In the genomic region with DNA sequence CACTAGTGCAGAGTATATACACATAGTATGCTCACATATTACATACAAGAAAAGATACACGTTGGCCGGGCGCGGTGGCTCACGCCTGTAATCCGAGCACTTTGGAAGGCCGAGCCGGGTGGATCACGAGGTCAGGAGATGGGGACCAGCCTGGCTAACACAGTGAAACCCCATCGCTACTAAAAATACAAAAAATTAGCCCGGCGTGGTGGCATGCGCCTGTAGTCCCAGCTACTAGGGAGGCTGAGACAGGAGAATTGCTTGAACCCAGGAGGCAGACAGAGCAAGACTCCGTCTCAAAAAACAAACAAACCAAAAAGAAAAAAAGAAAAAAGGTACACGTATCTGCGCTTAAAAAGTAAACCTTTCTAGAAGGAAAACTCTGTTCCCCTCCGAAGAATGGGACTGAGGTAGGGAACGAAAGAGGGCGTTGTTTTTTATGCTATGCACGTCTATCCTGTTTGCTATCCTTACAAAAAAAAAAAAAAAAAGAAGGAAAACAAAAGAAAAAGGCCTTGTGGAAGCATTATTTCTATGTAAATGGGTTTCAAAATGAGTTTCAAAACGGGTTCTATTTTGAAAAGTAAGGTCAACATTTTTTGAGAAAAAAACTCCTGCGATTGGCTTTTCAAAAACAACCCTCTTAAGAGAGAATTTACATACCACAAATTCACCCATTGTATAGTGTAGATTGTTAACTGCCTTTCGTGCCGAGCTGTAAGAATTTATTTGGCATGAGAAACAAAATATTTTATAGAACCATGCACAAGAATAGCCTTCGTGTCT, we compare ENCODE assay signal across 1 cellular context.
TF ChIP-seq lines count a peak whose summit lies in the region.

No MANE protein-coding gene starts in this region.

TF ChIP-seq in K562, 482 proteins besides CTCF, POLR2A, EP300 and RAD21 (continued from another document):
- TF ChIP-seq, protein P1, sequence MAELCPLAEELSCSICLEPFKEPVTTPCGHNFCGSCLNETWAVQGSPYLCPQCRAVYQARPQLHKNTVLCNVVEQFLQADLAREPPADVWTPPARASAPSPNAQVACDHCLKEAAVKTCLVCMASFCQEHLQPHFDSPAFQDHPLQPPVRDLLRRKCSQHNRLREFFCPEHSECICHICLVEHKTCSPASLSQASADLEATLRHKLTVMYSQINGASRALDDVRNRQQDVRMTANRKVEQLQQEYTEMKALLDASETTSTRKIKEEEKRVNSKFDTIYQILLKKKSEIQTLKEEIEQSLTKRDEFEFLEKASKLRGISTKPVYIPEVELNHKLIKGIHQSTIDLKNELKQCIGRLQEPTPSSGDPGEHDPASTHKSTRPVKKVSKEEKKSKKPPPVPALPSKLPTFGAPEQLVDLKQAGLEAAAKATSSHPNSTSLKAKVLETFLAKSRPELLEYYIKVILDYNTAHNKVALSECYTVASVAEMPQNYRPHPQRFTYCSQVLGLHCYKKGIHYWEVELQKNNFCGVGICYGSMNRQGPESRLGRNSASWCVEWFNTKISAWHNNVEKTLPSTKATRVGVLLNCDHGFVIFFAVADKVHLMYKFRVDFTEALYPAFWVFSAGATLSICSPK (IDR thresholded peaks at IDR 0.05; ENCODE audit: borderline replicate concordance), result no peak
- TF ChIP-seq MED1 (CRISPR knock-in tag; IDR thresholded peaks at IDR 0.05; ENCODE audit: borderline replicate concordance) (no peak), EP400 (IDR thresholded peaks at IDR 0.05) (peak; percentile 33; the same call in 1 of the 2 replicates), ZNF507 (tag; conservative IDR thresholded peaks at IDR 0.05) (no peak), CREB1 (IDR thresholded peaks at IDR 0.05) (no peak), CREB1 (CRISPR knock-in tag; IDR thresholded peaks at IDR 0.05) (no peak), MCM2 (IDR thresholded peaks at IDR 0.05; ENCODE audit: low read depth) (no peak)
- TF ChIP-seq, protein P2, sequence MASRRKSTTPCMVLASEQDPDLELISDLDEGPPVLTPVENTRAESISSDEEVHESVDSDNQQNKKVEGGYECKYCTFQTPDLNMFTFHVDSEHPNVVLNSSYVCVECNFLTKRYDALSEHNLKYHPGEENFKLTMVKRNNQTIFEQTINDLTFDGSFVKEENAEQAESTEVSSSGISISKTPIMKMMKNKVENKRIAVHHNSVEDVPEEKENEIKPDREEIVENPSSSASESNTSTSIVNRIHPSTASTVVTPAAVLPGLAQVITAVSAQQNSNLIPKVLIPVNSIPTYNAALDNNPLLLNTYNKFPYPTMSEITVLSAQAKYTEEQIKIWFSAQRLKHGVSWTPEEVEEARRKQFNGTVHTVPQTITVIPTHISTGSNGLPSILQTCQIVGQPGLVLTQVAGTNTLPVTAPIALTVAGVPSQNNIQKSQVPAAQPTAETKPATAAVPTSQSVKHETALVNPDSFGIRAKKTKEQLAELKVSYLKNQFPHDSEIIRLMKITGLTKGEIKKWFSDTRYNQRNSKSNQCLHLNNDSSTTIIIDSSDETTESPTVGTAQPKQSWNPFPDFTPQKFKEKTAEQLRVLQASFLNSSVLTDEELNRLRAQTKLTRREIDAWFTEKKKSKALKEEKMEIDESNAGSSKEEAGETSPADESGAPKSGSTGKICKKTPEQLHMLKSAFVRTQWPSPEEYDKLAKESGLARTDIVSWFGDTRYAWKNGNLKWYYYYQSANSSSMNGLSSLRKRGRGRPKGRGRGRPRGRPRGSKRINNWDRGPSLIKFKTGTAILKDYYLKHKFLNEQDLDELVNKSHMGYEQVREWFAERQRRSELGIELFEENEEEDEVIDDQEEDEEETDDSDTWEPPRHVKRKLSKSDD (conservative IDR thresholded peaks at IDR 0.05; ENCODE audit: low read length), result no peak
- TF ChIP-seq, protein P3, sequence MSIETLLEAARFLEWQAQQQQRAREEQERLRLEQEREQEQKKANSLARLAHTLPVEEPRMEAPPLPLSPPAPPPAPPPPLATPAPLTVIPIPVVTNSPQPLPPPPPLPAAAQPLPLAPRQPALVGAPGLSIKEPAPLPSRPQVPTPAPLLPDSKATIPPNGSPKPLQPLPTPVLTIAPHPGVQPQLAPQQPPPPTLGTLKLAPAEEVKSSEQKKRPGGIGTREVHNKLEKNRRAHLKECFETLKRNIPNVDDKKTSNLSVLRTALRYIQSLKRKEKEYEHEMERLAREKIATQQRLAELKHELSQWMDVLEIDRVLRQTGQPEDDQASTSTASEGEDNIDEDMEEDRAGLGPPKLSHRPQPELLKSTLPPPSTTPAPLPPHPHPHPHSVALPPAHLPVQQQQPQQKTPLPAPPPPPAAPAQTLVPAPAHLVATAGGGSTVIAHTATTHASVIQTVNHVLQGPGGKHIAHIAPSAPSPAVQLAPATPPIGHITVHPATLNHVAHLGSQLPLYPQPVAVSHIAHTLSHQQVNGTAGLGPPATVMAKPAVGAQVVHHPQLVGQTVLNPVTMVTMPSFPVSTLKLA (conservative IDR thresholded peaks at IDR 0.05), result peak in 1 of 2 experiments; percentile 36; a peak in 2 of 4 replicates
- TF ChIP-seq, protein P4, sequence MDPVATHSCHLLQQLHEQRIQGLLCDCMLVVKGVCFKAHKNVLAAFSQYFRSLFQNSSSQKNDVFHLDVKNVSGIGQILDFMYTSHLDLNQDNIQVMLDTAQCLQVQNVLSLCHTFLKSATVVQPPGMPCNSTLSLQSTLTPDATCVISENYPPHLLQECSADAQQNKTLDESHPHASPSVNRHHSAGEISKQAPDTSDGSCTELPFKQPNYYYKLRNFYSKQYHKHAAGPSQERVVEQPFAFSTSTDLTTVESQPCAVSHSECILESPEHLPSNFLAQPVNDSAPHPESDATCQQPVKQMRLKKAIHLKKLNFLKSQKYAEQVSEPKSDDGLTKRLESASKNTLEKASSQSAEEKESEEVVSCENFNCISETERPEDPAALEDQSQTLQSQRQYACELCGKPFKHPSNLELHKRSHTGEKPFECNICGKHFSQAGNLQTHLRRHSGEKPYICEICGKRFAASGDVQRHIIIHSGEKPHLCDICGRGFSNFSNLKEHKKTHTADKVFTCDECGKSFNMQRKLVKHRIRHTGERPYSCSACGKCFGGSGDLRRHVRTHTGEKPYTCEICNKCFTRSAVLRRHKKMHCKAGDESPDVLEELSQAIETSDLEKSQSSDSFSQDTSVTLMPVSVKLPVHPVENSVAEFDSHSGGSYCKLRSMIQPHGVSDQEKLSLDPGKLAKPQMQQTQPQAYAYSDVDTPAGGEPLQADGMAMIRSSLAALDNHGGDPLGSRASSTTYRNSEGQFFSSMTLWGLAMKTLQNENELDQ (CRISPR knock-in tag; IDR thresholded peaks at IDR 0.05; ENCODE audit: borderline replicate concordance), result no peak
- TF ChIP-seq, protein P5, sequence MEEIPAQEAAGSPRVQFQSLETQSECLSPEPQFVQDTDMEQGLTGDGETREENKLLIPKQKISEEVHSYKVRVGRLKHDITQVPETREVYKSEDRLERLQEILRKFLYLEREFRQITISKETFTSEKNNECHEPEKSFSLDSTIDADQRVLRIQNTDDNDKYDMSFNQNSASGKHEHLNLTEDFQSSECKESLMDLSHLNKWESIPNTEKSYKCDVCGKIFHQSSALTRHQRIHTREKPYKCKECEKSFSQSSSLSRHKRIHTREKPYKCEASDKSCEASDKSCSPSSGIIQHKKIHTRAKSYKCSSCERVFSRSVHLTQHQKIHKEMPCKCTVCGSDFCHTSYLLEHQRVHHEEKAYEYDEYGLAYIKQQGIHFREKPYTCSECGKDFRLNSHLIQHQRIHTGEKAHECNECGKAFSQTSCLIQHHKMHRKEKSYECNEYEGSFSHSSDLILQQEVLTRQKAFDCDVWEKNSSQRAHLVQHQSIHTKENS (CRISPR knock-in tag; IDR thresholded peaks at IDR 0.05), result no peak
TF ChIP-seq in K562: peak in this region for 9.
